In genomic region chr17:30730171-30730836, GRCh38 we compare ENCODE assay signal across 8 cellular contexts.
DNase-seq lines count a peak whose midpoint lies in the region; ATAC-seq and TF ChIP-seq lines count a peak whose summit lies in the region.
"Not testable (repeated sequence)": the region's sequence is repeated elsewhere in the genome, so short reads cannot be mapped to it uniquely, and the experiment has no call there.

No MANE protein-coding gene starts in this region.

- not testable (repeated sequence) for TF ChIP-seq CTCF in CD14-positive monocyte (IDR thresholded peaks at IDR 0.05); left ventricle myocardium inferior (IDR thresholded peaks at IDR 0.05; ENCODE audit: borderline replicate concordance); natural killer cell (IDR thresholded peaks at IDR 0.05)

- H3K4me3 ChIP-seq in HUES6 (ENCODE audit: low read depth, low read length) (peak overlapping the region; percentile 60; the same call in 1 of the 2 replicates), SJCRH30 (peak overlapping the region; percentile 98), left ventricle myocardium inferior (peak overlapping the region; percentile 91)

- H3K4me3 Mint-ChIP-seq in CD14-positive monocyte: peak overlapping the region; percentile 75 to 96
- H3K4me3 Mint-ChIP-seq in activated naive CD8-positive, alpha-beta T cell treated with anti-CD3 and anti-CD28 coated beads, Interleukin-2, amount 50 U/mL, for 24 hours: peak overlapping the region; percentile 93
- H3K4me3 Mint-ChIP-seq in natural killer cell: peak overlapping the region; percentile 93
- H3K4me3 Mint-ChIP-seq in stimulated activated naive CD8-positive, alpha-beta T cell treated with anti-CD3 and anti-CD28 coated beads, Interleukin-15, amount 100 ng/mL, for 72 hours: peak overlapping the region; percentile 99 to 100

- ATAC-seq in activated naive CD8-positive, alpha-beta T cell treated with anti-CD3 and anti-CD28 coated beads, Interleukin-2, amount 50 U/mL, for 24 hours; natural killer cell; stimulated activated naive CD8-positive, alpha-beta T cell treated with anti-CD3 and anti-CD28 coated beads, Interleukin-15, amount 100 ng/mL, for 72 hours: not testable (repeated sequence)

- H3K9me3 ChIP-seq in HUES6 (ENCODE audit: control insufficient read depth, insufficient read depth, low read depth, low read length); SJCRH30 (replicated peaks); left ventricle myocardium inferior (replicated peaks): not testable (repeated sequence)

- H3K4me1 Mint-ChIP-seq in CD14-positive monocyte: peaks cover 55% of the 10 kb centered on the region
- peaks cover 45% of the 10 kb centered on the region for H3K4me1 Mint-ChIP-seq in activated naive CD8-positive, alpha-beta T cell treated with anti-CD3 and anti-CD28 coated beads, Interleukin-2, amount 50 U/mL, for 24 hours
- peaks cover 19 to 23% of the 10 kb centered on the region in 2 donors for H3K4me1 Mint-ChIP-seq in natural killer cell
- H3K4me1 Mint-ChIP-seq in stimulated activated naive CD8-positive, alpha-beta T cell treated with anti-CD3 and anti-CD28 coated beads, Interleukin-15, amount 100 ng/mL, for 72 hours: peaks cover 32% of the 10 kb centered on the region

- H3K27ac ChIP-seq in HUES6 (ENCODE audit: low read depth, low read length); left ventricle myocardium inferior (replicated peaks): not testable (repeated sequence)
- peak overlapping the region; percentile 86; the same call in 1 of the 2 replicates for H3K27ac ChIP-seq in SJCRH30

- not testable (repeated sequence) for H3K36me3 Mint-ChIP-seq in CD14-positive monocyte, natural killer cell
- peaks cover 18% of the 10 kb centered on the region for H3K36me3 Mint-ChIP-seq in activated naive CD8-positive, alpha-beta T cell treated with anti-CD3 and anti-CD28 coated beads, Interleukin-2, amount 50 U/mL, for 24 hours (ENCODE audit: low read depth)

- not testable (repeated sequence) for H3K27me3 ChIP-seq in HUES6 (ENCODE audit: control insufficient read depth, insufficient read depth, low read length); SJCRH30; left ventricle myocardium inferior (ENCODE audit: low read depth)

- not testable (repeated sequence) for H3K36me3 ChIP-seq in HUES6 (ENCODE audit: control insufficient read depth, insufficient read depth, low read length); left ventricle myocardium inferior
- peaks cover 10% of the 10 kb centered on the region for H3K36me3 ChIP-seq in SJCRH30

- not testable (repeated sequence) for H3K4me1 ChIP-seq in HUES6 (ENCODE audit: control insufficient read depth, insufficient read depth, low read length); SJCRH30
- peaks cover 27% of the 10 kb centered on the region for H3K4me1 ChIP-seq in left ventricle myocardium inferior

- not testable (repeated sequence) for H3K27me3 Mint-ChIP-seq in CD14-positive monocyte (ENCODE audit: low read depth in 3 of 3); activated naive CD8-positive, alpha-beta T cell treated with anti-CD3 and anti-CD28 coated beads, Interleukin-2, amount 50 U/mL, for 24 hours; natural killer cell (ENCODE audit: low read depth in 2 of 2); stimulated activated naive CD8-positive, alpha-beta T cell treated with anti-CD3 and anti-CD28 coated beads, Interleukin-15, amount 100 ng/mL, for 72 hours

- not testable (repeated sequence) for DNase-seq in CD14-positive monocyte (ENCODE audit: low spot score); SJCRH30; activated naive CD8-positive, alpha-beta T cell treated with anti-CD3 and anti-CD28 coated beads, Interleukin-2, amount 50 U/mL, for 24 hours; left ventricle myocardium inferior; natural killer cell
- DNase-seq in activated CD8-positive, alpha-beta memory T cell treated with anti-CD3 and anti-CD28 coated beads for 24 hours: peak; percentile 54
- DNase-seq in stimulated activated naive CD8-positive, alpha-beta T cell treated with anti-CD3 and anti-CD28 coated beads, Interleukin-15, amount 100 ng/mL, for 72 hours: peak in 1 of 2 donors; percentile 6

- intact Hi-C loops in CD14-positive monocyte (cut with micrococcal nuclease); left ventricle myocardium inferior (cut with micrococcal nuclease): not testable (repeated sequence)
- intact Hi-C loops in natural killer cell (cut with micrococcal nuclease): loop anchor here (5.0 kb wide), 1 partner anchor 92 kb away; the partner anchor contains the start of gene CRLF3

- H3K27ac Mint-ChIP-seq in CD14-positive monocyte (peak overlapping the region in 6 of 7 donors; percentile 46 to 93 (median 77)), natural killer cell (peak overlapping the region; percentile 84 to 95)
- H3K27ac Mint-ChIP-seq in activated naive CD8-positive, alpha-beta T cell treated with anti-CD3 and anti-CD28 coated beads, Interleukin-2, amount 50 U/mL, for 24 hours: peak overlapping the region; percentile 88
- H3K27ac Mint-ChIP-seq in stimulated activated naive CD8-positive, alpha-beta T cell treated with anti-CD3 and anti-CD28 coated beads, Interleukin-15, amount 100 ng/mL, for 72 hours: peak overlapping the region; percentile 100

- not testable (repeated sequence) for H3K9ac ChIP-seq in HUES6 (ENCODE audit: low read length)

- not testable (repeated sequence) for H3K9me3 Mint-ChIP-seq in CD14-positive monocyte; activated naive CD8-positive, alpha-beta T cell treated with anti-CD3 and anti-CD28 coated beads, Interleukin-2, amount 50 U/mL, for 24 hours; natural killer cell; stimulated activated naive CD8-positive, alpha-beta T cell treated with anti-CD3 and anti-CD28 coated beads, Interleukin-15, amount 100 ng/mL, for 72 hours
